11 cellular contexts compared by ENCODE assay signal in the genomic region with DNA sequence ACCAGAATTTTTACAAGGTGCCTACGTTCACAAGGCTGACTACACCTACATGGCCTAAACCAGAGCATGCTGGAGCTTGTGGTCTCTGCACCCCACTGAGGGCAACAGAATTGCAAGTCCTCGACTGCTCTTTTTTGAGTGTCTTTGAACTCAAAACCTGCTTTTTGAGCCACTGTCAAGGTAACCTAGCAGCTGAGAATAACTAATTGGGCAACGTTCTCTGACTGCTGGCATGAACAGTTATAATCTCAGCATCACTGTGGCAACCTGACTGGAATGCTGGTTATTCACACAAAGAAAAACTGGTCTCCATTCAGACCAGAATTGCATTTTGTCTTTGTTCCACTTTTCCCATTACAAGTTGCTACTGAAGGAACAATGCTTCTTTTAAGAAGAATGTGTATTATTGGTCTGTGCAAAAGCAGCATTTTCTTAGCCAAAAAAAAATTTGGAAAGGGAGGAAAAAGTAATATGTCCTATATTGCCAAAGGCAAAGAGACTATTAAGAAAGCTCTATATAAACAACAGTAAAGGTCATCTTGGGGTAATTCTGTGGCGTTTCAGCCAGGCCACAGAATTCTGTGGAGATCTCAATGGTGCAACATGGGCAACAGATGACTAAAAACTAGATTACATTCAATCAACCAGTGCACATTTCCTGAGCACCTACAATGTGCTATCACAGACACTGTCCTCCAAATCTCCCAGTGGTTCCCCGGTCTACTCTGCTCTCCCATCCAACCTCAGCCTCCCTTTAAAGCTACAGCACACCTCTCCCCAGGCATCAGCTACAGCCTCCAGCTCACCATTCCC.
DNase-seq lines count a peak whose midpoint lies in the region; ATAC-seq and TF ChIP-seq lines count a peak whose summit lies in the region.
"Had no signal": no experiment of that assay in that cellular context is flagged by ENCODE, and none has a peak within 500 bp of the region (broad histone marks: within the 10 kb centered on the region; RNA-seq: fewer than 3 reads in every experiment).

No MANE protein-coding gene starts in this region.

- no peak for TF ChIP-seq RAD21 in neural cell (conservative IDR thresholded peaks at IDR 0.05)

- H3K9me3 ChIP-seq in neural cell (ENCODE audit: low read length) = no peaks in the 10 kb centered on the region
- H3K9me3 ChIP-seq: sigmoid colon had no signal

- peak overlapping the region; percentile 78 for H3K27ac ChIP-seq in neural cell (ENCODE audit: low read length)

- CTCF ChIA-PET in activated CD8-positive, alpha-beta memory T cell treated with anti-CD3 and anti-CD28 coated beads, Interleukin-2, amount 10 ng/mL, durations not matched to agents 7 days and 5 days (lab: Charles Lee) = no interaction called here

- H3K36me3 Mint-ChIP-seq in activated CD8-positive, alpha-beta memory T cell treated with anti-CD3 and anti-CD28 coated beads, Interleukin-2, amount 10 ng/mL, durations not matched to agents 7 days and 5 days = peaks cover 7% of the 10 kb centered on the region

- H3K9me3 Mint-ChIP-seq in activated CD8-positive, alpha-beta memory T cell treated with anti-CD3 and anti-CD28 coated beads, Interleukin-2, amount 10 ng/mL, durations not matched to agents 7 days and 5 days (ENCODE audit: low read depth) = no peaks in the 10 kb centered on the region
- H3K9me3 Mint-ChIP-seq: stimulated activated naive CD8-positive, alpha-beta T cell treated with anti-CD3 and anti-CD28 coated beads, Interleukin-15, Interleukin-2, amounts not matched to agents 100 ng/mL and 50 ng/mL, for 24 hours had no signal

- H3K9ac ChIP-seq in neural cell (ENCODE audit: low read length) = peak overlapping the region; percentile 38

- H3K9me2 ChIP-seq in neural cell (ENCODE audit: insufficient read depth, low read length) = no peaks in the 10 kb centered on the region

- H4K20me1 ChIP-seq in neural cell (ENCODE audit: insufficient read depth) = no peaks in the 10 kb centered on the region

- peak overlapping the region; percentile 36 for H3K4me2 ChIP-seq in neural cell (ENCODE audit: low read length)

- H3K27ac Mint-ChIP-seq in activated CD8-positive, alpha-beta memory T cell treated with anti-CD3 and anti-CD28 coated beads, Interleukin-2, amount 10 ng/mL, durations not matched to agents 7 days and 5 days = no peak overlapping the region
- H3K27ac Mint-ChIP-seq: stimulated activated naive CD8-positive, alpha-beta T cell treated with anti-CD3 and anti-CD28 coated beads, Interleukin-15, Interleukin-2, amounts not matched to agents 100 ng/mL and 50 ng/mL, for 24 hours had no signal

- ATAC-seq in HG02885 (IDR thresholded peaks at IDR 0.05; ENCODE audit: poor library complexity, unreplicated experiment) (peak; percentile 72), GM19035 (IDR thresholded peaks at IDR 0.05; ENCODE audit: unreplicated experiment) (no peak)
- no peak for ATAC-seq in activated CD8-positive, alpha-beta memory T cell treated with anti-CD3 and anti-CD28 coated beads, Interleukin-2, amount 10 ng/mL, durations not matched to agents 7 days and 5 days

- H3K4me1 Mint-ChIP-seq in activated CD8-positive, alpha-beta memory T cell treated with anti-CD3 and anti-CD28 coated beads, Interleukin-2, amount 10 ng/mL, durations not matched to agents 7 days and 5 days = peaks cover 11% of the 10 kb centered on the region

- H3F3A ChIP-seq in neural cell (ENCODE audit: insufficient read depth, low read length, poor library complexity, severe bottlenecking) = peaks cover 4% of the 10 kb centered on the region

- TF ChIP-seq CTCF in GM12865 (IDR thresholded peaks at IDR 0.05; ENCODE audit: insufficient read depth, low read depth, low read length, missing control alignments) (no peak), cardiac fibroblast (IDR thresholded peaks at IDR 0.05; ENCODE audit: low read depth, low read length) (no peak), neural cell (IDR thresholded peaks at IDR 0.05; ENCODE audit: poor library complexity, severe bottlenecking) (no peak)

- H3K4me3 ChIP-seq in GM12865 (ENCODE audit: low read depth, low read length) (no peak overlapping the region), cardiac fibroblast (replicated peaks in 1 of 2; ENCODE audit: low read depth in 2 of 2, low read length in 2 of 2) (no peak overlapping the region), neural cell (ENCODE audit: low read length) (peak overlapping the region; percentile 35)
- H3K4me3 ChIP-seq: sigmoid colon had no signal

- H3K4me3 Mint-ChIP-seq in activated CD8-positive, alpha-beta memory T cell treated with anti-CD3 and anti-CD28 coated beads, Interleukin-2, amount 10 ng/mL, durations not matched to agents 7 days and 5 days = no peak overlapping the region
- H3K4me3 Mint-ChIP-seq: stimulated activated naive CD8-positive, alpha-beta T cell treated with anti-CD3 and anti-CD28 coated beads, Interleukin-15, Interleukin-2, amounts not matched to agents 100 ng/mL and 50 ng/mL, for 24 hours had no signal

- peak; percentile 31 for TF ChIP-seq EP300 in neural cell (conservative IDR thresholded peaks at IDR 0.05; ENCODE audit: poor library complexity, severe bottlenecking)

- H3K27me3 Mint-ChIP-seq in activated CD8-positive, alpha-beta memory T cell treated with anti-CD3 and anti-CD28 coated beads, Interleukin-2, amount 10 ng/mL, durations not matched to agents 7 days and 5 days = no peaks in the 10 kb centered on the region
- H3K27me3 Mint-ChIP-seq: stimulated activated naive CD8-positive, alpha-beta T cell treated with anti-CD3 and anti-CD28 coated beads, Interleukin-15, Interleukin-2, amounts not matched to agents 100 ng/mL and 50 ng/mL, for 24 hours had no signal

- H3K27me3 ChIP-seq in neural cell (ENCODE audit: insufficient read depth, low read depth, low read length) = no peaks in the 10 kb centered on the region
- H3K27me3 ChIP-seq: sigmoid colon had no signal

- H2AFZ ChIP-seq in neural cell (ENCODE audit: low read depth, low read length) = no peak overlapping the region

- H3K36me3 ChIP-seq in neural cell (ENCODE audit: insufficient read depth, low read length) = no peaks in the 10 kb centered on the region
- H3K36me3 ChIP-seq: sigmoid colon had no signal

- H3K79me2 ChIP-seq in neural cell (replicated peaks; ENCODE audit: insufficient read depth, low read length) = peaks cover 4% of the 10 kb centered on the region

- DNase-seq in GM12865 (ENCODE audit: low read depth) = peak; percentile 30
- peak; percentile 68 to 76 for DNase-seq in cardiac fibroblast (ENCODE audit: low read depth in 2 of 2)
- no peak for DNase-seq in activated CD8-positive, alpha-beta memory T cell treated with anti-CD3 and anti-CD28 coated beads, Interleukin-2, amount 10 ng/mL, durations not matched to agents 7 days and 5 days
- DNase-seq in NCI-H1694 (lab: John Stamatoyannopoulos, UW) = no peak
- DNase-seq in NCI-H1417 (lab: John Stamatoyannopoulos, UW) = no peak
- DNase-seq: central memory CD4-positive, alpha-beta T cell; sigmoid colon had no signal

TF ChIP-seq in neural cell, 6 proteins besides CTCF, POLR2A, EP300 and RAD21:
- TF ChIP-seq, protein P1, sequence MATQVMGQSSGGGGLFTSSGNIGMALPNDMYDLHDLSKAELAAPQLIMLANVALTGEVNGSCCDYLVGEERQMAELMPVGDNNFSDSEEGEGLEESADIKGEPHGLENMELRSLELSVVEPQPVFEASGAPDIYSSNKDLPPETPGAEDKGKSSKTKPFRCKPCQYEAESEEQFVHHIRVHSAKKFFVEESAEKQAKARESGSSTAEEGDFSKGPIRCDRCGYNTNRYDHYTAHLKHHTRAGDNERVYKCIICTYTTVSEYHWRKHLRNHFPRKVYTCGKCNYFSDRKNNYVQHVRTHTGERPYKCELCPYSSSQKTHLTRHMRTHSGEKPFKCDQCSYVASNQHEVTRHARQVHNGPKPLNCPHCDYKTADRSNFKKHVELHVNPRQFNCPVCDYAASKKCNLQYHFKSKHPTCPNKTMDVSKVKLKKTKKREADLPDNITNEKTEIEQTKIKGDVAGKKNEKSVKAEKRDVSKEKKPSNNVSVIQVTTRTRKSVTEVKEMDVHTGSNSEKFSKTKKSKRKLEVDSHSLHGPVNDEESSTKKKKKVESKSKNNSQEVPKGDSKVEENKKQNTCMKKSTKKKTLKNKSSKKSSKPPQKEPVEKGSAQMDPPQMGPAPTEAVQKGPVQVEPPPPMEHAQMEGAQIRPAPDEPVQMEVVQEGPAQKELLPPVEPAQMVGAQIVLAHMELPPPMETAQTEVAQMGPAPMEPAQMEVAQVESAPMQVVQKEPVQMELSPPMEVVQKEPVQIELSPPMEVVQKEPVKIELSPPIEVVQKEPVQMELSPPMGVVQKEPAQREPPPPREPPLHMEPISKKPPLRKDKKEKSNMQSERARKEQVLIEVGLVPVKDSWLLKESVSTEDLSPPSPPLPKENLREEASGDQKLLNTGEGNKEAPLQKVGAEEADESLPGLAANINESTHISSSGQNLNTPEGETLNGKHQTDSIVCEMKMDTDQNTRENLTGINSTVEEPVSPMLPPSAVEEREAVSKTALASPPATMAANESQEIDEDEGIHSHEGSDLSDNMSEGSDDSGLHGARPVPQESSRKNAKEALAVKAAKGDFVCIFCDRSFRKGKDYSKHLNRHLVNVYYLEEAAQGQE (IDR thresholded peaks at IDR 0.05; ENCODE audit: borderline replicate concordance) = peak; percentile 51
- TF ChIP-seq TAF1 (IDR thresholded peaks at IDR 0.05; ENCODE audit: low read depth) (peak; percentile 44), MXI1 (conservative IDR thresholded peaks at IDR 0.05; ENCODE audit: poor library complexity, severe bottlenecking) (no peak), POLR2AphosphoS5 (IDR thresholded peaks at IDR 0.05) (peak; percentile 33)

Comparison
In these comparisons a context has a peak if more than half of its experiments do, and no peak if none do; other contexts are left out.
1. DNase-seq: peak in GM12865 (single experiment) and cardiac fibroblast (2 of 2); none in activated CD8-positive, alpha-beta memory T cell treated with anti-CD3 and anti-CD28 coated beads, Interleukin-2, amount 10 ng/mL, durations not matched to agents 7 days and 5 days (single experiment), NCI-H1694 (single experiment) and NCI-H1417 (0 of 3).